Comparison of ENCODE assay signal across 18 cellular contexts in genomic region chr10:79886345-79886744, GRCh38. TPM values are rescaled to one million over a fixed set of nuclear protein-coding genes. Genes with fewer than 3 reads are reported as not detected.
DNase-seq lines count a peak whose midpoint lies in the region; ATAC-seq, FAIRE-seq and TF ChIP-seq lines count a peak whose summit lies in the region.
"Had no signal": no experiment of that assay in that cellular context is flagged by ENCODE, and none has a peak within 500 bp of the region (broad histone marks: within the 10 kb centered on the region; RNA-seq: fewer than 3 reads in every experiment).

No MANE protein-coding gene starts in this region.

- CTCF ChIA-PET in activated CD4-positive, alpha-beta T cell treated with anti-CD3 and anti-CD28 coated beads for 36 hours (lab: Charles Lee): interaction anchor here (0.6 kb wide), 1 partner anchor 723 kb away, joined by 4 read pairs; no protein-coding TSS in a partner anchor
- CTCF ChIA-PET in activated CD4-positive, alpha-beta T cell treated with anti-CD3 and anti-CD28 coated beads, Interleukin-2, amount 10 ng/mL, durations not matched to agents 7 days and 5 days (lab: Charles Lee): no interaction called here
- CTCF ChIA-PET in A549 (lab: Yijun Ruan, JAX): no interaction called here

- no peak overlapping the region for H3K4me3 Mint-ChIP-seq in activated CD4-positive, alpha-beta T cell treated with anti-CD3 and anti-CD28 coated beads for 36 hours
- no peak overlapping the region for H3K4me3 Mint-ChIP-seq in activated CD4-positive, alpha-beta T cell treated with anti-CD3 and anti-CD28 coated beads, Interleukin-2, amount 10 ng/mL, durations not matched to agents 7 days and 5 days
- H3K4me3 Mint-ChIP-seq in activated T-helper 17 cell treated with anti-CD3 and anti-CD28 coated beads, Interleukin-2, amount 50 U/mL, for 72 hours: no peak overlapping the region
- no peak overlapping the region for H3K4me3 Mint-ChIP-seq in stimulated activated effector memory CD8-positive, alpha-beta T cell treated with anti-CD3 and anti-CD28 coated beads, Interleukin-12 subunit alpha, Interleukin-12 subunit beta, amount 100 ng/mL, for 72 hours
- no peak overlapping the region for H3K4me3 Mint-ChIP-seq in activated naive CD8-positive, alpha-beta T cell treated with anti-CD3 and anti-CD28 coated beads, Interleukin-2, amount 50 U/mL, for 24 hours
- H3K4me3 Mint-ChIP-seq: CD4-positive, alpha-beta memory T cell; GM23338; H9 had no signal

- POLR2A ChIA-PET in activated CD4-positive, alpha-beta T cell treated with anti-CD3 and anti-CD28 coated beads for 36 hours (lab: Charles Lee): no interaction called here
- POLR2A ChIA-PET in activated CD4-positive, alpha-beta T cell treated with anti-CD3 and anti-CD28 coated beads, Interleukin-2, amount 10 ng/mL, durations not matched to agents 7 days and 5 days (lab: Charles Lee): no interaction called here
- POLR2A ChIA-PET in A549 (lab: Yijun Ruan, JAX): no interaction called here

- peak; percentile 12 for ATAC-seq in activated CD4-positive, alpha-beta T cell treated with anti-CD3 and anti-CD28 coated beads for 36 hours
- no peak for ATAC-seq in A549
- ATAC-seq in activated T-helper 17 cell treated with anti-CD3 and anti-CD28 coated beads, Interleukin-2, amount 50 U/mL, for 72 hours (replicated peaks): peak; percentile 34
- ATAC-seq in stimulated activated effector memory CD8-positive, alpha-beta T cell treated with anti-CD3 and anti-CD28 coated beads, Interleukin-12 subunit alpha, Interleukin-12 subunit beta, amount 100 ng/mL, for 72 hours: peak; percentile 64
- ATAC-seq in activated naive CD8-positive, alpha-beta T cell treated with anti-CD3 and anti-CD28 coated beads, Interleukin-2, amount 50 U/mL, for 24 hours: no peak
- ATAC-seq in HG03196 (IDR thresholded peaks at IDR 0.05; ENCODE audit: unreplicated experiment): no peak
- ATAC-seq: GM23338, HCT116 had no signal

- no peak overlapping the region for H3K4me2 ChIP-seq in A549
- H3K4me2 ChIP-seq: GM23338 had no signal

- H3K27ac ChIP-seq in A549: no peak overlapping the region

- no peaks in the 10 kb centered on the region for H3K4me1 Mint-ChIP-seq in activated CD4-positive, alpha-beta T cell treated with anti-CD3 and anti-CD28 coated beads for 36 hours
- no peaks in the 10 kb centered on the region for H3K4me1 Mint-ChIP-seq in activated CD4-positive, alpha-beta T cell treated with anti-CD3 and anti-CD28 coated beads, Interleukin-2, amount 10 ng/mL, durations not matched to agents 7 days and 5 days
- no peaks in the 10 kb centered on the region for H3K4me1 Mint-ChIP-seq in activated T-helper 17 cell treated with anti-CD3 and anti-CD28 coated beads, Interleukin-2, amount 50 U/mL, for 72 hours
- H3K4me1 Mint-ChIP-seq in stimulated activated effector memory CD8-positive, alpha-beta T cell treated with anti-CD3 and anti-CD28 coated beads, Interleukin-12 subunit alpha, Interleukin-12 subunit beta, amount 100 ng/mL, for 72 hours: peaks cover 7% of the 10 kb centered on the region
- peaks cover 1% of the 10 kb centered on the region for H3K4me1 Mint-ChIP-seq in activated naive CD8-positive, alpha-beta T cell treated with anti-CD3 and anti-CD28 coated beads, Interleukin-2, amount 50 U/mL, for 24 hours
- H3K4me1 Mint-ChIP-seq: CD4-positive, alpha-beta memory T cell had no signal

- H3K36me3 Mint-ChIP-seq in activated CD4-positive, alpha-beta T cell treated with anti-CD3 and anti-CD28 coated beads for 36 hours (ENCODE audit: low read depth): no peaks in the 10 kb centered on the region
- H3K36me3 Mint-ChIP-seq in activated CD4-positive, alpha-beta T cell treated with anti-CD3 and anti-CD28 coated beads, Interleukin-2, amount 10 ng/mL, durations not matched to agents 7 days and 5 days (ENCODE audit: low read depth): no peaks in the 10 kb centered on the region
- H3K36me3 Mint-ChIP-seq in activated T-helper 17 cell treated with anti-CD3 and anti-CD28 coated beads, Interleukin-2, amount 50 U/mL, for 72 hours (ENCODE audit: low read depth): no peaks in the 10 kb centered on the region
- no peaks in the 10 kb centered on the region for H3K36me3 Mint-ChIP-seq in stimulated activated effector memory CD8-positive, alpha-beta T cell treated with anti-CD3 and anti-CD28 coated beads, Interleukin-12 subunit alpha, Interleukin-12 subunit beta, amount 100 ng/mL, for 72 hours
- no peaks in the 10 kb centered on the region for H3K36me3 Mint-ChIP-seq in activated naive CD8-positive, alpha-beta T cell treated with anti-CD3 and anti-CD28 coated beads, Interleukin-2, amount 50 U/mL, for 24 hours (ENCODE audit: low read depth)
- H3K36me3 Mint-ChIP-seq: CD4-positive, alpha-beta memory T cell had no signal

- peak; percentile 18 for FAIRE-seq in A549 (lab: Jason Lieb, UNC)

- 3% methylated on average over 1 of the region's 1 CpG for whole genome bisulfite sequencing in A549 (ENCODE audit: missing lambda C conversion rate)

- no peaks in the 10 kb centered on the region for H3K4me1 ChIP-seq in A549

- intact Hi-C loops in activated CD4-positive, alpha-beta T cell treated with anti-CD3 and anti-CD28 coated beads for 36 hours (cut with DNase I, micrococcal nuclease): no loop called here

- peaks cover 17% of the 10 kb centered on the region for H3K27me3 Mint-ChIP-seq in activated CD4-positive, alpha-beta T cell treated with anti-CD3 and anti-CD28 coated beads for 36 hours
- peaks cover 43% of the 10 kb centered on the region for H3K27me3 Mint-ChIP-seq in activated CD4-positive, alpha-beta T cell treated with anti-CD3 and anti-CD28 coated beads, Interleukin-2, amount 10 ng/mL, durations not matched to agents 7 days and 5 days
- H3K27me3 Mint-ChIP-seq in activated T-helper 17 cell treated with anti-CD3 and anti-CD28 coated beads, Interleukin-2, amount 50 U/mL, for 72 hours: peaks cover 12% of the 10 kb centered on the region
- peaks cover 32% of the 10 kb centered on the region for H3K27me3 Mint-ChIP-seq in activated naive CD8-positive, alpha-beta T cell treated with anti-CD3 and anti-CD28 coated beads, Interleukin-2, amount 50 U/mL, for 24 hours

- DNase-seq in activated CD4-positive, alpha-beta T cell treated with anti-CD3 and anti-CD28 coated beads for 36 hours: no peak
- DNase-seq in activated CD4-positive, alpha-beta T cell treated with anti-CD3 and anti-CD28 coated beads, Interleukin-2, amount 10 ng/mL, durations not matched to agents 7 days and 5 days: no peak
- DNase-seq in A549 (ENCODE audit: low read depth in 1 of 2, low spot score in 1 of 2): no peak
- no peak for DNase-seq in stimulated activated effector memory CD8-positive, alpha-beta T cell treated with anti-CD3 and anti-CD28 coated beads, Interleukin-12 subunit alpha, Interleukin-12 subunit beta, amount 100 ng/mL, for 72 hours (ENCODE audit: low spot score in 2 of 2)
- no peak for DNase-seq in activated naive CD8-positive, alpha-beta T cell treated with anti-CD3 and anti-CD28 coated beads, Interleukin-2, amount 50 U/mL, for 24 hours
- DNase-seq: 8988T; C1 segment of cervical spinal cord; Calu3; CD4-positive, alpha-beta memory T cell; COR-L47; DMS53; DND-41; H9 had no signal

- TF ChIP-seq CTCF in A549 (IDR thresholded peaks at IDR 0.05): no peak

- no peak overlapping the region for H3K27ac Mint-ChIP-seq in activated CD4-positive, alpha-beta T cell treated with anti-CD3 and anti-CD28 coated beads for 36 hours
- no peak overlapping the region for H3K27ac Mint-ChIP-seq in activated CD4-positive, alpha-beta T cell treated with anti-CD3 and anti-CD28 coated beads, Interleukin-2, amount 10 ng/mL, durations not matched to agents 7 days and 5 days
- H3K27ac Mint-ChIP-seq in activated T-helper 17 cell treated with anti-CD3 and anti-CD28 coated beads, Interleukin-2, amount 50 U/mL, for 72 hours: no peak overlapping the region
- no peak overlapping the region for H3K27ac Mint-ChIP-seq in stimulated activated effector memory CD8-positive, alpha-beta T cell treated with anti-CD3 and anti-CD28 coated beads, Interleukin-12 subunit alpha, Interleukin-12 subunit beta, amount 100 ng/mL, for 72 hours
- H3K27ac Mint-ChIP-seq in activated naive CD8-positive, alpha-beta T cell treated with anti-CD3 and anti-CD28 coated beads, Interleukin-2, amount 50 U/mL, for 24 hours: no peak overlapping the region
- H3K27ac Mint-ChIP-seq: CD4-positive, alpha-beta memory T cell; GM23338; H9 had no signal

- H3K4me3 ChIP-seq in A549: no peak overlapping the region
- H3K4me3 ChIP-seq: GM23338 had no signal

- no peak for TF ChIP-seq POLR2A in A549 (IDR thresholded peaks at IDR 0.05; ENCODE audit: low read length)

- TF ChIP-seq RAD21 in A549 (conservative IDR thresholded peaks at IDR 0.05 in 1 of 2, IDR thresholded peaks at IDR 0.05 in 1 of 2): no peak

- no peaks in the 10 kb centered on the region for H3K9me3 ChIP-seq in A549

- H3K9me3 Mint-ChIP-seq in activated CD4-positive, alpha-beta T cell treated with anti-CD3 and anti-CD28 coated beads for 36 hours (ENCODE audit: low read depth): no peaks in the 10 kb centered on the region
- H3K9me3 Mint-ChIP-seq in activated CD4-positive, alpha-beta T cell treated with anti-CD3 and anti-CD28 coated beads, Interleukin-2, amount 10 ng/mL, durations not matched to agents 7 days and 5 days: no peaks in the 10 kb centered on the region
- no peaks in the 10 kb centered on the region for H3K9me3 Mint-ChIP-seq in activated T-helper 17 cell treated with anti-CD3 and anti-CD28 coated beads, Interleukin-2, amount 50 U/mL, for 72 hours
- H3K9me3 Mint-ChIP-seq in stimulated activated effector memory CD8-positive, alpha-beta T cell treated with anti-CD3 and anti-CD28 coated beads, Interleukin-12 subunit alpha, Interleukin-12 subunit beta, amount 100 ng/mL, for 72 hours: no peaks in the 10 kb centered on the region
- H3K9me3 Mint-ChIP-seq in activated naive CD8-positive, alpha-beta T cell treated with anti-CD3 and anti-CD28 coated beads, Interleukin-2, amount 50 U/mL, for 24 hours: no peaks in the 10 kb centered on the region
- H3K9me3 Mint-ChIP-seq: CD4-positive, alpha-beta memory T cell had no signal

- TF ChIP-seq EP300 in A549 (IDR thresholded peaks at IDR 0.05): no peak

RNA-seq across cellular contexts. Expression of gene NUTM2E, which starts 59.8 kb away (rescaled TPM):
- total RNA-seq in activated CD4-positive, alpha-beta T cell treated with anti-CD3 and anti-CD28 coated beads for 36 hours: under 1 TPM; 0.11 to 0.27 TPM
- total RNA-seq in activated CD4-positive, alpha-beta T cell treated with anti-CD3 and anti-CD28 coated beads, Interleukin-2, amount 10 ng/mL, durations not matched to agents 7 days and 5 days: under 1 TPM; 0.67 to 0.92 TPM
- polyA plus RNA-seq in A549 (2011; rRNA removed): 0.21 and 0.34 TPM in 2 replicates
- polyA plus RNA-seq in A549 (2012; cell fraction: cytosol; rRNA removed): 0.21 and 0.29 TPM in 2 replicates
- 0.26 and 0.44 TPM in 2 replicates for polyA plus RNA-seq in A549 (2012; cell fraction: nucleus; rRNA removed)
- polyA plus RNA-seq in A549 (2017; fragmentation: RNase III; extraction: RNeasy Plus Mini Kit Qiagen cat#74134 plus additional on column Dnase treatment): 0.22 to 0.37 TPM (median 0.29 TPM) in 3 replicates
- polyA minus RNA-seq in A549 (2011; rRNA and poly(A)+ RNA removed): 0.12 and 0.83 TPM in 2 replicates
- total RNA-seq in activated T-helper 17 cell treated with anti-CD3 and anti-CD28 coated beads, Interleukin-2, amount 50 U/mL, for 72 hours: under 1 TPM in 1 of 2 donors, not detected in 1; 0.28 TPM
- total RNA-seq: Calu3, GM23338, H4, H9 had no signal
- polyA plus RNA-seq: CD4-positive, alpha-beta memory T cell had no signal

Comparison
In these comparisons a context has a peak if more than half of its experiments do, and no peak if none do; other contexts are left out.
1. ATAC-seq: peak in activated CD4-positive, alpha-beta T cell treated with anti-CD3 and anti-CD28 coated beads for 36 hours (single experiment), activated T-helper 17 cell treated with anti-CD3 and anti-CD28 coated beads, Interleukin-2, amount 50 U/mL, for 72 hours (single experiment) and stimulated activated effector memory CD8-positive, alpha-beta T cell treated with anti-CD3 and anti-CD28 coated beads, Interleukin-12 subunit alpha, Interleukin-12 subunit beta, amount 100 ng/mL, for 72 hours (single experiment); none in A549 (0 of 2), activated naive CD8-positive, alpha-beta T cell treated with anti-CD3 and anti-CD28 coated beads, Interleukin-2, amount 50 U/mL, for 24 hours (single experiment) and HG03196 (single experiment).